8 cellular contexts compared by ENCODE assay signal in the genomic region with DNA sequence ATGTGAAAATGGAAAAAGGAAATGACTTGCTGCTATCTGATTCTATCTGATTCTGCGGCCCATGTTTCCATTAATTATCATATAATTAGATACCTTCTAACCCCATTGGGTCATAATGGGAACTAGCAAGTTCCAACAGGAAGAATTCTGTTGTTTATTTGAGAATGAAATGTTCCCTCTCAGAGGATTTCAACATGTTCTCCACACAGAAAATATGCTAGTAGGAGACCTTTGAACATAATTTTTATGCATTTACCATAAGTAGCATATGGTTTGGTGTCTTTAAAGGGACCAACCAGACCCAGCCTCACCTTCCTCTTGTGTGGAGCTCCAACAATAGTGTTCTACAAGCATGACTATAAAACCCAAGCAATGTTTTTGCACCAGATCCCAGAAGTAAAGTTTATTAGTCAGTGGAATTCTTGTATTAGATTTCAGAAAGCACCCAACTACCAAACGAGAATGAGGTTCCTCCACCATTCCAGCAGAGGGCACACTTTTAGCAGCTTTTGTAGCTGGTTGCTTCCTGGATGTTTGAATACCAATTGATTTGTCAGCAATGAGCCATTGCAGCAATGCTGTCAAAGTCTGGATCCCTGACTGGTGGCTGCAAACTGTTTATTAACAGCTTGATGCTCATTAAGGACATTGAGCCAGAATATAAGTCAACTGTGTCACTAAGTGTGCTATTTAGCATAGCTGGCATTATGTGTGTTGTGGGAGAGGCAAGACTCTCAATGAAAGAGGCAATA.
A peak's percentile ranks its signal among the peaks of the same experiment; 100 is the strongest.
DNase-seq lines count a peak whose midpoint lies in the region; ATAC-seq and TF ChIP-seq lines count a peak whose summit lies in the region.

No MANE protein-coding gene starts in this region.

- no peaks in the 10 kb centered on the region for H3K9me3 ChIP-seq in OCI-LY3 (ENCODE audit: insufficient read depth, low read length)

- no peaks in the 10 kb centered on the region for H4K20me1 ChIP-seq in OCI-LY3 (ENCODE audit: insufficient read depth, low read length)

- H3K4me3 ChIP-seq in OCI-LY3 (ENCODE audit: low read length) (no peak overlapping the region), astrocyte of the spinal cord (ENCODE audit: low read depth, low read length) (no peak overlapping the region), kidney epithelial cell (ENCODE audit: low read depth, low read length) (no peak overlapping the region)

- peak; percentile 60 for ATAC-seq in HG03469 (IDR thresholded peaks at IDR 0.05; ENCODE audit: unreplicated experiment)

- DNase-seq in NCI-H1436 (lab: John Stamatoyannopoulos, UW) (peak; percentile 7), NCI-H1436 treated with DMSO at 0.1 percent for 48 hours (lab: John Stamatoyannopoulos, UW) (no peak), GM20000 (ENCODE audit: low spot score) (peak; percentile 25), astrocyte of the spinal cord (ENCODE audit: low read depth, low spot score) (peak; percentile 73), kidney epithelial cell (ENCODE audit: low read depth) (peak; percentile 52), type B pancreatic cell (ENCODE audit: extremely low spot score, unreplicated experiment) (no peak)

- no peak overlapping the region for H3K4me3 Mint-ChIP-seq in type B pancreatic cell

- H3K27me3 Mint-ChIP-seq in type B pancreatic cell: no peaks in the 10 kb centered on the region

- no peaks in the 10 kb centered on the region for H3K9me3 Mint-ChIP-seq in type B pancreatic cell

- peaks cover 5% of the 10 kb centered on the region for H3K4me1 Mint-ChIP-seq in type B pancreatic cell (ENCODE audit: unreplicated experiment)

- in situ Hi-C loops in astrocyte of the spinal cord (cut with HindIII; ENCODE audit: low sequenced_read_pairs): no loop called here

- H3K36me3 Mint-ChIP-seq in type B pancreatic cell: no peaks in the 10 kb centered on the region

- no peak overlapping the region for H3K27ac Mint-ChIP-seq in type B pancreatic cell

- H3K4me1 ChIP-seq in OCI-LY3 (ENCODE audit: low read length): no peaks in the 10 kb centered on the region

- no peaks in the 10 kb centered on the region for H3K36me3 ChIP-seq in OCI-LY3 (replicated peaks; ENCODE audit: low read depth, low read length)
- H3K36me3 ChIP-seq in kidney epithelial cell (ENCODE audit: control insufficient read depth, insufficient read depth, low read length): no peaks in the 10 kb centered on the region

- no peak overlapping the region for H3K9ac ChIP-seq in OCI-LY3 (ENCODE audit: low read length)

- TF ChIP-seq CTCF in GM20000 (IDR thresholded peaks at IDR 0.05; ENCODE audit: extremely low read depth, missing control alignments): peak; percentile 35
- peak; percentile 65 for TF ChIP-seq CTCF in OCI-LY3 (IDR thresholded peaks at IDR 0.05; ENCODE audit: low read depth, low read length)
- peak; percentile 87 for TF ChIP-seq CTCF in astrocyte of the spinal cord (IDR thresholded peaks at IDR 0.05; ENCODE audit: low read depth, low read length)
- TF ChIP-seq CTCF in kidney epithelial cell (IDR thresholded peaks at IDR 0.05; ENCODE audit: insufficient read depth, low read length, poor library complexity, severe bottlenecking): peak; percentile 79
- TF ChIP-seq CTCF in type B pancreatic cell (conservative IDR thresholded peaks at IDR 0.05): peak; percentile 76

- H3K27ac ChIP-seq in OCI-LY3 (ENCODE audit: low read length): no peak overlapping the region

- H3K27me3 ChIP-seq in OCI-LY3 (ENCODE audit: low read depth, low read length) (no peaks in the 10 kb centered on the region), kidney epithelial cell (ENCODE audit: control insufficient read depth, insufficient read depth, low read length) (no peaks in the 10 kb centered on the region)

- H3K4me2 ChIP-seq in OCI-LY3 (ENCODE audit: low read length): no peak overlapping the region

- peak overlapping the region; percentile 50; the same call in 1 of the 2 replicates for H2AFZ ChIP-seq in OCI-LY3 (ENCODE audit: low read depth, low read length)

- H3K79me2 ChIP-seq in OCI-LY3 (ENCODE audit: low read length): no peaks in the 10 kb centered on the region

Comparison
In these comparisons a context has a peak if more than half of its experiments do, and no peak if none do; other contexts are left out.
1. DNase-seq: peak in NCI-H1436 (single experiment), GM20000 (single experiment), astrocyte of the spinal cord (single experiment) and kidney epithelial cell (single experiment); none in NCI-H1436 treated with DMSO at 0.1 percent for 48 hours (single experiment) and type B pancreatic cell (single experiment).
2. CTCF ChIP-seq: peak in every context shown above with its lines; median percentile 87 in astrocyte of the spinal cord; 79 in kidney epithelial cell; 76 in type B pancreatic cell; 65 in OCI-LY3; 35 in GM20000.